In the genomic region with DNA sequence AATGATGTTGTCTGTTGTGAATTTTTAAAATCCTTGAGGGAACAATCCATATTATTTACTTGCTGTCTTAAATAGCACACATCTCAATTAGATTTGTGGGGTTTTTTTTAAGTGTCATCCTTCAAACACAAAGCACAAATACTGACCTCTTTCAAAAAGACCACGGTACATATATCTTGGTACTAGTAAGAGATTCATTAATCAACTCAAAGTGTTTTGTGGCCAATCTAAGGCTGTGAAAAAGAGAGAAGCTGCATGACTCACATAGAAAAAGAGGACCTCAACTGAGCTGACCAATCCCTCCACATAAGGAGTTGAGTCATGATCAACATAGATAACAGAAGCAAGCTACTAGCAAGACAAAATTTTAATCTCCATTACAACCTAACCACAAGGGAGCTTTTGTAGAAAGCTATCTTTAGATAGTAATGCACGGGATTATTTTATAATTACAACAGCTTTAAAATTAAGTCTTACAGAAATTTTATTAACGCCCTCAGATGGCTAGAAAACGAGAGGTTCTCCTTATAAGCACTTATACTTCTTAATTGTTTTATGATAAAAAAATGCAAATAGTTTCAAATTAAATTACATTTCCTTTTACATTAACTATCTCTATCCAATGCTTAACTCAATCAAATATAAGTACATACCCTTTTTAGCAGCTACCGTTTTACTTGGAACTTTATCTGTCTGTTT, we compare ENCODE assay signal across 1 cellular context.
TF ChIP-seq lines count a peak whose summit lies in the region.

No MANE protein-coding gene starts in this region.

TF ChIP-seq in K562, 482 proteins besides CTCF, POLR2A, EP300 and RAD21 (continued from another document):
- TF ChIP-seq, protein P1, sequence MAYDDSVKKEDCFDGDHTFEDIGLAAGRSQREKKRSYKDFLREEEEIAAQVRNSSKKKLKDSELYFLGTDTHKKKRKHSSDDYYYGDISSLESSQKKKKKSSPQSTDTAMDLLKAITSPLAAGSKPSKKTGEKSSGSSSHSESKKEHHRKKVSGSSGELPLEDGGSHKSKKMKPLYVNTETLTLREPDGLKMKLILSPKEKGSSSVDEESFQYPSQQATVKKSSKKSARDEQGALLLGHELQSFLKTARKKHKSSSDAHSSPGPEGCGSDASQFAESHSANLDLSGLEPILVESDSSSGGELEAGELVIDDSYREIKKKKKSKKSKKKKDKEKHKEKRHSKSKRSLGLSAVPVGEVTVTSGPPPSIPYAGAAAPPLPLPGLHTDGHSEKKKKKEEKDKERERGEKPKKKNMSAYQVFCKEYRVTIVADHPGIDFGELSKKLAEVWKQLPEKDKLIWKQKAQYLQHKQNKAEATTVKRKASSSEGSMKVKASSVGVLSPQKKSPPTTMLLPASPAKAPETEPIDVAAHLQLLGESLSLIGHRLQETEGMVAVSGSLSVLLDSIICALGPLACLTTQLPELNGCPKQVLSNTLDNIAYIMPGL (CRISPR knock-in tag; IDR thresholded peaks at IDR 0.05), result no peak
- TF ChIP-seq, protein P2, sequence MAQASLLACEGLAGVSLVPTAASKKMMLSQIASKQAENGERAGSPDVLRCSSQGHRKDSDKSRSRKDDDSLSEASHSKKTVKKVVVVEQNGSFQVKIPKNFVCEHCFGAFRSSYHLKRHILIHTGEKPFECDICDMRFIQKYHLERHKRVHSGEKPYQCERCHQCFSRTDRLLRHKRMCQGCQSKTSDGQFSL (CRISPR knock-in tag; IDR thresholded peaks at IDR 0.05), result no peak
- TF ChIP-seq, protein P2 (tag; IDR thresholded peaks at IDR 0.05), result no peak
- TF ChIP-seq, protein P3, sequence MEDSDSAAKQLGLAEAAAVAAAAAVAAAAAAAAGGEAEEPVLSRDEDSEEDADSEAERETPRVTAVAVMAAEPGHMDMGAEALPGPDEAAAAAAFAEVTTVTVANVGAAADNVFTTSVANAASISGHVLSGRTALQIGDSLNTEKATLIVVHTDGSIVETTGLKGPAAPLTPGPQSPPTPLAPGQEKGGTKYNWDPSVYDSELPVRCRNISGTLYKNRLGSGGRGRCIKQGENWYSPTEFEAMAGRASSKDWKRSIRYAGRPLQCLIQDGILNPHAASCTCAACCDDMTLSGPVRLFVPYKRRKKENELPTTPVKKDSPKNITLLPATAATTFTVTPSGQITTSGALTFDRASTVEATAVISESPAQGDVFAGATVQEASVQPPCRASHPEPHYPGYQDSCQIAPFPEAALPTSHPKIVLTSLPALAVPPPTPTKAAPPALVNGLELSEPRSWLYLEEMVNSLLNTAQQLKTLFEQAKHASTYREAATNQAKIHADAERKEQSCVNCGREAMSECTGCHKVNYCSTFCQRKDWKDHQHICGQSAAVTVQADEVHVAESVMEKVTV (CRISPR knock-in tag; IDR thresholded peaks at IDR 0.05), result no peak
- TF ChIP-seq U2AF2 (optimal IDR thresholded peaks at IDR 0.05; ENCODE audit: low read depth, low read length) (no peak), POLR3G (IDR thresholded peaks at IDR 0.05; ENCODE audit: extremely low read depth, insufficient read length, insufficient replicate concordance) (no peak), PCBP2 (IDR thresholded peaks at IDR 0.05; ENCODE audit: low read depth, low read length, poor library complexity, severe bottlenecking) (no peak), BHLHE40 (IDR thresholded peaks at IDR 0.05; ENCODE audit: low read length) (no peak; the same call in 1 of the 2 replicates), ZNF134 (CRISPR knock-in tag; conservative IDR thresholded peaks at IDR 0.05) (no peak), SAP30 (IDR thresholded peaks at IDR 0.05; ENCODE audit: borderline replicate concordance, insufficient read depth, low read depth, low read length, poor library complexity, severe bottlenecking) (no peak), ZFPM2 (CRISPR knock-in tag; IDR thresholded peaks at IDR 0.05) (no peak), PTTG1 (tag; IDR thresholded peaks at IDR 0.05; ENCODE audit: low read depth) (no peak), POLR3A (IDR thresholded peaks at IDR 0.05; ENCODE audit: borderline replicate concordance, extremely low read depth, insufficient read depth, insufficient read length) (no peak), ZNF174 (CRISPR knock-in tag; IDR thresholded peaks at IDR 0.05) (no peak), NFXL1 (CRISPR knock-in tag; IDR thresholded peaks at IDR 0.05) (no peak), TCF7L2 (IDR thresholded peaks at IDR 0.05; ENCODE audit: low read depth, low read length) (no peak), RHOXF2B (CRISPR knock-in tag; conservative IDR thresholded peaks at IDR 0.05) (no peak), KAT2B (IDR thresholded peaks at IDR 0.05; ENCODE audit: low read depth, low read length) (no peak), ZNF3 (CRISPR knock-in tag; IDR thresholded peaks at IDR 0.05) (no peak), KDM2B (CRISPR knock-in tag; IDR thresholded peaks at IDR 0.05) (no peak), ERF (CRISPR knock-in tag; IDR thresholded peaks at IDR 0.05) (no peak), ZNF589 (CRISPR knock-in tag; IDR thresholded peaks at IDR 0.05; ENCODE audit: low read depth) (0 out of 2 replicates have a peak, but pooled peaks have one; percentile 51), SNIP1 (IDR thresholded peaks at IDR 0.05; ENCODE audit: low read depth) (no peak), ZNF239 (CRISPR knock-in tag; IDR thresholded peaks at IDR 0.05) (no peak), PHF21A (IDR thresholded peaks at IDR 0.05; ENCODE audit: borderline replicate concordance, low read depth) (no peak), NEUROD1 (IDR thresholded peaks at IDR 0.05; ENCODE audit: borderline replicate concordance, low read depth, low read length, partially characterized antibody) (no peak), SMAD1 (IDR thresholded peaks at IDR 0.05; ENCODE audit: low read depth, low read length, partially characterized antibody) (no peak)
- TF ChIP-seq, protein P4, sequence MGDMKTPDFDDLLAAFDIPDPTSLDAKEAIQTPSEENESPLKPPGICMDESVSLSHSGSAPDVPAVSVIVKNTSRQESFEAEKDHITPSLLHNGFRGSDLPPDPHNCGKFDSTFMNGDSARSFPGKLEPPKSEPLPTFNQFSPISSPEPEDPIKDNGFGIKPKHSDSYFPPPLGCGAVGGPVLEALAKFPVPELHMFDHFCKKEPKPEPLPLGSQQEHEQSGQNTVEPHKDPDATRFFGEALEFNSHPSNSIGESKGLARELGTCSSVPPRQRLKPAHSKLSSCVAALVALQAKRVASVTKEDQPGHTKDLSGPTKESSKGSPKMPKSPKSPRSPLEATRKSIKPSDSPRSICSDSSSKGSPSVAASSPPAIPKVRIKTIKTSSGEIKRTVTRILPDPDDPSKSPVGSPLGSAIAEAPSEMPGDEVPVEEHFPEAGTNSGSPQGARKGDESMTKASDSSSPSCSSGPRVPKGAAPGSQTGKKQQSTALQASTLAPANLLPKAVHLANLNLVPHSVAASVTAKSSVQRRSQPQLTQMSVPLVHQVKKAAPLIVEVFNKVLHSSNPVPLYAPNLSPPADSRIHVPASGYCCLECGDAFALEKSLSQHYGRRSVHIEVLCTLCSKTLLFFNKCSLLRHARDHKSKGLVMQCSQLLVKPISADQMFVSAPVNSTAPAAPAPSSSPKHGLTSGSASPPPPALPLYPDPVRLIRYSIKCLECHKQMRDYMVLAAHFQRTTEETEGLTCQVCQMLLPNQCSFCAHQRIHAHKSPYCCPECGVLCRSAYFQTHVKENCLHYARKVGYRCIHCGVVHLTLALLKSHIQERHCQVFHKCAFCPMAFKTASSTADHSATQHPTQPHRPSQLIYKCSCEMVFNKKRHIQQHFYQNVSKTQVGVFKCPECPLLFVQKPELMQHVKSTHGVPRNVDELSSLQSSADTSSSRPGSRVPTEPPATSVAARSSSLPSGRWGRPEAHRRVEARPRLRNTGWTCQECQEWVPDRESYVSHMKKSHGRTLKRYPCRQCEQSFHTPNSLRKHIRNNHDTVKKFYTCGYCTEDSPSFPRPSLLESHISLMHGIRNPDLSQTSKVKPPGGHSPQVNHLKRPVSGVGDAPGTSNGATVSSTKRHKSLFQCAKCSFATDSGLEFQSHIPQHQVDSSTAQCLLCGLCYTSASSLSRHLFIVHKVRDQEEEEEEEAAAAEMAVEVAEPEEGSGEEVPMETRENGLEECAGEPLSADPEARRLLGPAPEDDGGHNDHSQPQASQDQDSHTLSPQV (IDR thresholded peaks at IDR 0.05), result 0 out of 2 replicates have a peak, but pooled peaks have one; percentile 36
- TF ChIP-seq, protein P5, sequence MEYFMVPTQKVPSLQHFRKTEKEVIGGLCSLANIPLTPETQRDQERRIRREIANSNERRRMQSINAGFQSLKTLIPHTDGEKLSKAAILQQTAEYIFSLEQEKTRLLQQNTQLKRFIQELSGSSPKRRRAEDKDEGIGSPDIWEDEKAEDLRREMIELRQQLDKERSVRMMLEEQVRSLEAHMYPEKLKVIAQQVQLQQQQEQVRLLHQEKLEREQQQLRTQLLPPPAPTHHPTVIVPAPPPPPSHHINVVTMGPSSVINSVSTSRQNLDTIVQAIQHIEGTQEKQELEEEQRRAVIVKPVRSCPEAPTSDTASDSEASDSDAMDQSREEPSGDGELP (CRISPR knock-in tag; IDR thresholded peaks at IDR 0.05; ENCODE audit: borderline replicate concordance), result no peak
- TF ChIP-seq, protein P6, sequence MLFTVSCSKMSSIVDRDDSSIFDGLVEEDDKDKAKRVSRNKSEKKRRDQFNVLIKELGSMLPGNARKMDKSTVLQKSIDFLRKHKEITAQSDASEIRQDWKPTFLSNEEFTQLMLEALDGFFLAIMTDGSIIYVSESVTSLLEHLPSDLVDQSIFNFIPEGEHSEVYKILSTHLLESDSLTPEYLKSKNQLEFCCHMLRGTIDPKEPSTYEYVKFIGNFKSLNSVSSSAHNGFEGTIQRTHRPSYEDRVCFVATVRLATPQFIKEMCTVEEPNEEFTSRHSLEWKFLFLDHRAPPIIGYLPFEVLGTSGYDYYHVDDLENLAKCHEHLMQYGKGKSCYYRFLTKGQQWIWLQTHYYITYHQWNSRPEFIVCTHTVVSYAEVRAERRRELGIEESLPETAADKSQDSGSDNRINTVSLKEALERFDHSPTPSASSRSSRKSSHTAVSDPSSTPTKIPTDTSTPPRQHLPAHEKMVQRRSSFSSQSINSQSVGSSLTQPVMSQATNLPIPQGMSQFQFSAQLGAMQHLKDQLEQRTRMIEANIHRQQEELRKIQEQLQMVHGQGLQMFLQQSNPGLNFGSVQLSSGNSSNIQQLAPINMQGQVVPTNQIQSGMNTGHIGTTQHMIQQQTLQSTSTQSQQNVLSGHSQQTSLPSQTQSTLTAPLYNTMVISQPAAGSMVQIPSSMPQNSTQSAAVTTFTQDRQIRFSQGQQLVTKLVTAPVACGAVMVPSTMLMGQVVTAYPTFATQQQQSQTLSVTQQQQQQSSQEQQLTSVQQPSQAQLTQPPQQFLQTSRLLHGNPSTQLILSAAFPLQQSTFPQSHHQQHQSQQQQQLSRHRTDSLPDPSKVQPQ (CRISPR knock-in tag; IDR thresholded peaks at IDR 0.05; ENCODE audit: borderline replicate concordance), result no peak
- TF ChIP-seq, protein P7, sequence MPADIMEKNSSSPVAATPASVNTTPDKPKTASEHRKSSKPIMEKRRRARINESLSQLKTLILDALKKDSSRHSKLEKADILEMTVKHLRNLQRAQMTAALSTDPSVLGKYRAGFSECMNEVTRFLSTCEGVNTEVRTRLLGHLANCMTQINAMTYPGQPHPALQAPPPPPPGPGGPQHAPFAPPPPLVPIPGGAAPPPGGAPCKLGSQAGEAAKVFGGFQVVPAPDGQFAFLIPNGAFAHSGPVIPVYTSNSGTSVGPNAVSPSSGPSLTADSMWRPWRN (IDR thresholded peaks at IDR 0.05; ENCODE audit: low read depth), result peak; percentile 20; the same call in 1 of the 2 replicates
